In the genomic region with DNA sequence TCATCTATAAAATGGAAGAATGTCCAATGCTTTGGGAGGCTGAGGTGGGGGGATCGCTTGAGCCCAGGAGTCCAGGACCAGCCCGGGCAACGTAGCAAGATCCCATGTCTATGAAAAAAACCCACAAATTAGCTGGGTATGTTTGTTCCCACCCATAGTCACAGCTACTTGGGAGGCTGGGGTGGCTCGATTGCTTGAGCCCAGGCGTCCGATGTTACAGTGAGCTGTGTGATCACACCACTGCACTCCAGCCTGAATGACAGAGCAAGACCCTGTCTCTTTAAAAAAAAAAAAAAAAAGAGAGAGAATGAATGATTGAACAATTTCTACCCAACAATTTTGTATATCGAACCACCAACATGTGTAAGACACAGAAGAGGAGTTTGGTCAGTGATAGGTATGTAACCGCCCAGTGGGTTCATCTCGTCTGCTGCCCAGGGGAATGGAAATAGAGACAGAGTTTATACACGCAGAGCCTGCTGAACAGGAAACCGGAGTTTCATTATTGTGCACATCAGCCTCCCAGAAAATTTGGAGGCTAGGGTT, we compare ENCODE assay signal across 8 cellular contexts. TPM values are rescaled to one million over a fixed set of nuclear protein-coding genes. Genes with fewer than 3 reads are reported as not detected.
DNase-seq lines count a peak whose midpoint lies in the region; ATAC-seq and TF ChIP-seq lines count a peak whose summit lies in the region.
"Had no signal": no experiment of that assay in that cellular context is flagged by ENCODE, and none has a peak within 500 bp of the region (broad histone marks: within the 10 kb centered on the region; RNA-seq: fewer than 3 reads in every experiment).

No MANE protein-coding gene starts in this region.

- H3K36me3 Mint-ChIP-seq in activated CD8-positive, alpha-beta T cell treated with anti-CD3 and anti-CD28 coated beads for 36 hours (ENCODE audit: low read depth), result no peaks in the 10 kb centered on the region
- peaks cover 9% of the 10 kb centered on the region for H3K36me3 Mint-ChIP-seq in stimulated activated effector memory CD8-positive, alpha-beta T cell treated with anti-CD3 and anti-CD28 coated beads, Interleukin-12 subunit alpha, Interleukin-12 subunit beta, amount 100 ng/mL, for 72 hours

- H3K4me3 Mint-ChIP-seq in activated CD8-positive, alpha-beta T cell treated with anti-CD3 and anti-CD28 coated beads for 36 hours, result peak overlapping the region; percentile 46
- peak overlapping the region; percentile 35 for H3K4me3 Mint-ChIP-seq in stimulated activated effector memory CD8-positive, alpha-beta T cell treated with anti-CD3 and anti-CD28 coated beads, Interleukin-12 subunit alpha, Interleukin-12 subunit beta, amount 100 ng/mL, for 72 hours

- no peaks in the 10 kb centered on the region for H3K27me3 Mint-ChIP-seq in activated CD8-positive, alpha-beta T cell treated with anti-CD3 and anti-CD28 coated beads for 36 hours

- H3K9me3 Mint-ChIP-seq in activated CD8-positive, alpha-beta T cell treated with anti-CD3 and anti-CD28 coated beads for 36 hours, result peaks cover 2% of the 10 kb centered on the region
- H3K9me3 Mint-ChIP-seq in stimulated activated effector memory CD8-positive, alpha-beta T cell treated with anti-CD3 and anti-CD28 coated beads, Interleukin-12 subunit alpha, Interleukin-12 subunit beta, amount 100 ng/mL, for 72 hours, result no peaks in the 10 kb centered on the region

- DNase-seq in HEK293T (ENCODE audit: extremely low spot score), result no peak
- DNase-seq in activated CD8-positive, alpha-beta T cell treated with anti-CD3 and anti-CD28 coated beads for 36 hours, result no peak
- no peak for DNase-seq in left colon
- no peak for DNase-seq in stimulated activated effector memory CD8-positive, alpha-beta T cell treated with anti-CD3 and anti-CD28 coated beads, Interleukin-12 subunit alpha, Interleukin-12 subunit beta, amount 100 ng/mL, for 72 hours (ENCODE audit: low spot score in 2 of 2)
- DNase-seq in GM19240 (ENCODE audit: insufficient read length, low spot score), result no peak
- no peak for DNase-seq in NCI-H345 treated with DMSO at 0.1 percent for 48 hours (lab: John Stamatoyannopoulos, UW; ENCODE audit: unreplicated experiment)
- DNase-seq: NCI-H1436 treated with DMSO at 0.1 percent for 48 hours had no signal

- peak overlapping the region; percentile 95 for H3K27ac Mint-ChIP-seq in activated CD8-positive, alpha-beta T cell treated with anti-CD3 and anti-CD28 coated beads for 36 hours
- H3K27ac Mint-ChIP-seq in stimulated activated effector memory CD8-positive, alpha-beta T cell treated with anti-CD3 and anti-CD28 coated beads, Interleukin-12 subunit alpha, Interleukin-12 subunit beta, amount 100 ng/mL, for 72 hours, result peak overlapping the region; percentile 88

- no peak for ATAC-seq in activated CD8-positive, alpha-beta T cell treated with anti-CD3 and anti-CD28 coated beads for 36 hours
- peak; percentile 10 for ATAC-seq in left colon
- ATAC-seq in stimulated activated effector memory CD8-positive, alpha-beta T cell treated with anti-CD3 and anti-CD28 coated beads, Interleukin-12 subunit alpha, Interleukin-12 subunit beta, amount 100 ng/mL, for 72 hours, result no peak
- no peak for ATAC-seq in GM19395 (IDR thresholded peaks at IDR 0.05; ENCODE audit: unreplicated experiment)

- CTCF ChIA-PET in HEK293T (lab: Yijun Ruan, JAX), result interaction anchor here (0.5 to 0.9 kb wide), 2 partner anchors 16 to 36 kb away, joined by 3 read pairs; no protein-coding TSS in a partner anchor
- CTCF ChIA-PET in activated CD8-positive, alpha-beta T cell treated with anti-CD3 and anti-CD28 coated beads for 36 hours (lab: Charles Lee), result interaction anchor here (1.0 to 1.8 kb wide), 6 partner anchors 30 to 93 kb away, joined by 3 to 6 read pairs (median 5); a partner anchor contains a TSS

- TF ChIP-seq CTCF in activated CD8-positive, alpha-beta T cell treated with anti-CD3 and anti-CD28 coated beads for 36 hours (IDR thresholded peaks at IDR 0.05), result no peak

- intact Hi-C loops in activated CD8-positive, alpha-beta T cell treated with anti-CD3 and anti-CD28 coated beads for 36 hours (cut with micrococcal nuclease), result loop anchor here (5.0 kb wide), 1 partner anchor 36 kb away; a partner anchor contains a TSS
- intact Hi-C loops in left colon (cut with DNase I, micrococcal nuclease), result no loop called here

- POLR2A ChIA-PET in HEK293T (lab: Yijun Ruan, JAX), result no interaction called here
- POLR2A ChIA-PET in activated CD8-positive, alpha-beta T cell treated with anti-CD3 and anti-CD28 coated beads for 36 hours (lab: Charles Lee), result interaction anchor here (1.0 to 1.5 kb wide), 6 partner anchors 10 to 36 kb away, joined by 3 to 10 read pairs (median 4); a partner anchor contains a TSS

- H3K4me1 Mint-ChIP-seq in activated CD8-positive, alpha-beta T cell treated with anti-CD3 and anti-CD28 coated beads for 36 hours (ENCODE audit: low read depth), result peaks cover 16% of the 10 kb centered on the region
- peaks cover 18% of the 10 kb centered on the region for H3K4me1 Mint-ChIP-seq in stimulated activated effector memory CD8-positive, alpha-beta T cell treated with anti-CD3 and anti-CD28 coated beads, Interleukin-12 subunit alpha, Interleukin-12 subunit beta, amount 100 ng/mL, for 72 hours

TF ChIP-seq in HEK293T, 16 proteins besides CTCF, POLR2A, EP300 and RAD21:
- no peak for TF ChIP-seq ELF4 (IDR thresholded peaks at IDR 0.05)
- TF ChIP-seq ZNF384 (IDR thresholded peaks at IDR 0.05), result 0 out of 2 replicates have a peak, but pooled peaks have one; percentile 25

RNA-seq across cellular contexts. Expression of a gene that starts 26.2 kb away (rescaled TPM):
- total RNA-seq in activated CD8-positive, alpha-beta T cell treated with anti-CD3 and anti-CD28 coated beads for 36 hours, result 10 to 100 TPM; 56.1 to 57.0 TPM
- 100 to 1,000 TPM; 201 to 223 TPM for total RNA-seq in left colon

RNA-seq across cellular contexts. Expression of a gene that starts 36.8 kb away (rescaled TPM):
- 10 to 100 TPM; 16.6 to 17.9 TPM for total RNA-seq in activated CD8-positive, alpha-beta T cell treated with anti-CD3 and anti-CD28 coated beads for 36 hours
- total RNA-seq in left colon, result 100 to 1,000 TPM; 148 to 242 TPM

Comparison
In these comparisons a context has a peak if more than half of its experiments do, and no peak if none do; other contexts are left out.
1. RNA of a gene that starts 36.8 kb away (total RNA-seq): 148 to 242 TPM in left colon; 16.6 to 17.9 TPM in activated CD8-positive, alpha-beta T cell treated with anti-CD3 and anti-CD28 coated beads for 36 hours; every median in the first group is over 4 times any median in the second.